ENCODE assay signal across 16 cellular contexts in the genomic region with DNA sequence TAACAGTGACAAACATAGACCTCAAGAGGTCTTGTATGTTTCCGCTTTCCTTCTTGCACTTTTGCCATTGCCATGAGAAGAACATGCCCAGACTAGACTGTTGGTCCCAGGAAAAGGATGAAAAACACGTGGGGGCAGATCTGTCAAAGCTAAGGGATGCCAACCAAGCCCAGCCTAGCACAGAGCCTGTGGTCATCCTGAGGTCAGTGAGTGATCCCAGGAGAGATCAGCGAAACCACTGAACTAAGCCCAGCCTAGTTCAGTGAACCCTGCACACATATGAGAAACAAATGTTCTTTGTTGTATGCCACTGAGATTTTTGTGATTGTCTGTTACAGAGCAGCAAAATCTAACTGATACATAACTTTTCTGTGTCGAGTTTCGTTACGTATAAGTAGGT.
DNase-seq lines count a peak whose midpoint lies in the region; ATAC-seq and TF ChIP-seq lines count a peak whose summit lies in the region.
"Had no signal": no experiment of that assay in that cellular context is flagged by ENCODE, and none has a peak within 500 bp of the region (broad histone marks: within the 10 kb centered on the region; RNA-seq: fewer than 3 reads in every experiment).

No MANE protein-coding gene starts in this region.

- ATAC-seq in GM19397 (IDR thresholded peaks at IDR 0.05; ENCODE audit: unreplicated experiment), result peak; percentile 57
- no peak for ATAC-seq in HG03095 (IDR thresholded peaks at IDR 0.05; ENCODE audit: unreplicated experiment)
- ATAC-seq: heart right ventricle, T-cell had no signal

- TF ChIP-seq CTCF in AG10803 (conservative IDR thresholded peaks at IDR 0.05; ENCODE audit: low read length) (no peak), foreskin fibroblast (IDR thresholded peaks at IDR 0.05; ENCODE audit: low read depth, low read length) (no peak)

- H3K4me3 ChIP-seq in AG10803 (ENCODE audit: low read length) (no peak overlapping the region), foreskin fibroblast (ENCODE audit: low read depth in 1 of 2, low read length in 2 of 2) (no peak overlapping the region)
- H3K4me3 ChIP-seq: heart right ventricle, tibial nerve had no signal

- DNase-seq in AG10803 (ENCODE audit: low read depth) (peak; percentile 7), M059J (ENCODE audit: low read depth) (peak; percentile 31), foreskin fibroblast (peak; percentile 0 to 10), NCI-H69 (lab: John Stamatoyannopoulos, UW) (no peak)
- no peak for DNase-seq in NK-92 treated with Interleukin-12 subunit alpha and Interleukin-12 subunit beta, amount 100 ng/mL, for 24 hours (lab: John Stamatoyannopoulos, UW)
- no peak for DNase-seq in activated CD4-positive, CD25-positive, alpha-beta regulatory T cell treated with anti-CD3 and anti-CD28 coated beads, Interleukin-2, amount 50 U/mL, for 72 hours
- DNase-seq: activated effector memory CD4-positive, alpha-beta T cell treated with Interleukin-2 at 50 U/mL for 16 hours; CD4-positive, alpha-beta T cell; heart right ventricle; midbrain; NCI-H1092; stimulated activated CD4-positive, alpha-beta T cell treated with anti-CD3 and anti-CD28 coated beads, Interleukin-4, amount 100 ng/mL, for 4 hours; T-cell had no signal

Comparison
In these comparisons a context has a peak if more than half of its experiments do, and no peak if none do; other contexts are left out.
1. DNase-seq: peak in AG10803 (single experiment), M059J (single experiment) and foreskin fibroblast (2 of 2); none in NK-92 treated with Interleukin-12 subunit alpha and Interleukin-12 subunit beta, amount 100 ng/mL, for 24 hours (single experiment), NCI-H69 (single experiment) and activated CD4-positive, CD25-positive, alpha-beta regulatory T cell treated with anti-CD3 and anti-CD28 coated beads, Interleukin-2, amount 50 U/mL, for 72 hours (single experiment).